Comparison of ENCODE assay signal across 9 cellular contexts in the genomic region with DNA sequence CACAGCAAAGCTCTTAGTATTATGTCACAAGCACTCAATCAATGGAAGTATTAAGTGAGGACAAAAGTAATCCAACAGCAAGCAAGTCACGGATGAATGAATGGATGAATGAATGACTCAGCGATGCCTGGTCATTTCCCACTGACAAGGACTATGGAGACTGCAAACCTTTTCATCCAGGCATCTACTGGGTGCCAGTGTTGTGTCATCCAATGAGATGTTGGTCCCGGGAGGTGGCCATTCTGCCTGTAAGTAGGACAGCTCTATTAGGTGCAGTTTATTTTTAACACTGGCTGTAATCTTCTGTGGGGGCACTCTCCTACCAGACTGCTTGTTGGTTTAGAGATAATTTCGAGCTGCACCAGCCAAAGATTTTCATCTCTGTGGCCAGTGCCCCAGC. TPM values are rescaled to one million over a fixed set of nuclear protein-coding genes. Genes with fewer than 3 reads are reported as not detected.
DNase-seq lines count a peak whose midpoint lies in the region; TF ChIP-seq lines count a peak whose summit lies in the region.
"Had no signal": no experiment of that assay in that cellular context is flagged by ENCODE, and none has a peak within 500 bp of the region (broad histone marks: within the 10 kb centered on the region; RNA-seq: fewer than 3 reads in every experiment).

No MANE protein-coding gene starts in this region.

- DNase-seq in DMS79 treated with DMSO at 0.1 percent for 48 hours (lab: John Stamatoyannopoulos, UW) (peak; percentile 61), NCI-H524 (lab: John Stamatoyannopoulos, UW) (peak; percentile 79 to 90), fibroblast of pulmonary artery (ENCODE audit: low read depth) (peak; percentile 25), prostate gland (ENCODE audit: low spot score) (peak; percentile 43), NCI-H2171 treated with DMSO at 0.1 percent for 48 hours (lab: John Stamatoyannopoulos, UW) (no peak), NCI-H526 (lab: John Stamatoyannopoulos, UW) (no peak), GM13977 (ENCODE audit: low spot score) (no peak), mucosa of gallbladder (ENCODE audit: low spot score) (no peak)

- TF ChIP-seq CTCF in fibroblast of pulmonary artery (IDR thresholded peaks at IDR 0.05; ENCODE audit: low read length, missing control alignments), result no peak
- TF ChIP-seq CTCF in prostate gland (IDR thresholded peaks at IDR 0.05), result peak in 2 of 4 experiments; percentile 49 to 52
- no peak for TF ChIP-seq CTCF in GM13977 (IDR thresholded peaks at IDR 0.05; ENCODE audit: extremely low read depth, insufficient read depth, missing control alignments)

- H3K4me3 ChIP-seq in fibroblast of pulmonary artery (replicated peaks; ENCODE audit: low read depth, low read length) (no peak overlapping the region), prostate gland (no peak overlapping the region)

- no peak overlapping the region for H3K27ac ChIP-seq in prostate gland

- no peak for TF ChIP-seq POLR2A in prostate gland (IDR thresholded peaks at IDR 0.05)

- in situ Hi-C loops in GM13977 (cut with MboI; ENCODE audit: low pct_unique_long_range_greater_than_20kb, low sequenced_read_pairs, unreplicated experiment), result no loop called here

- intact Hi-C loops in prostate gland (cut with DNase I), result loop anchor here (2.0 kb wide), 1 partner anchor 244 kb away; no protein-coding TSS in a partner anchor

- H3K27me3 ChIP-seq in prostate gland (replicated peaks; ENCODE audit: insufficient read depth), result no peaks in the 10 kb centered on the region

- H3K36me3 ChIP-seq in prostate gland, result no peaks in the 10 kb centered on the region

- WGBS in prostate gland, result 20% methylated on average over 4 of the region's 4 CpGs

- no peaks in the 10 kb centered on the region for H3K9me3 ChIP-seq in prostate gland

- H3K4me1 ChIP-seq in prostate gland (replicated peaks), result no peaks in the 10 kb centered on the region

RNA-seq across cellular contexts. Expression of a gene that starts 39.4 kb away (rescaled TPM):
- total RNA-seq in prostate gland, result under 1 TPM in 1 of 2 donors, not detected in 1; 0.62 TPM
- total RNA-seq in mucosa of gallbladder, result 1.4 TPM
- total RNA-seq: T-helper 2 cell treated with Interferon-gamma antibody and Interleukin-4, amounts not matched to agents 100 ng/mL and 5 ng/mL, for 36 hours had no signal

Comparison
In these comparisons a context has a peak if more than half of its experiments do, and no peak if none do; other contexts are left out.
1. DNase-seq: peak in DMS79 treated with DMSO at 0.1 percent for 48 hours (single experiment), NCI-H524 (2 of 2), fibroblast of pulmonary artery (single experiment) and prostate gland (single experiment); none in NCI-H2171 treated with DMSO at 0.1 percent for 48 hours (single experiment), NCI-H526 (0 of 2), GM13977 (single experiment) and mucosa of gallbladder (single experiment).